12 cellular contexts compared by ENCODE assay signal in genomic region chr7:79933144-79933543, GRCh38.
"Had no signal": no experiment of that assay in that cellular context is flagged by ENCODE, and none has a peak within 500 bp of the region (broad histone marks: within the 10 kb centered on the region; RNA-seq: fewer than 3 reads in every experiment).

No MANE protein-coding gene starts in this region.

- H3K4me3 ChIP-seq: body of pancreas, lower lobe of right lung, skin epidermis, stomach, thoracic aorta had no signal

- H3K79me2 ChIP-seq: parathyroid adenoma had no signal

- H2AFZ ChIP-seq: parathyroid adenoma had no signal

- H3K9ac ChIP-seq: parathyroid adenoma had no signal

- H3K4me1 ChIP-seq: body of pancreas, lower lobe of right lung, parathyroid adenoma, stomach had no signal

- DNase-seq: activated CD4-positive, alpha-beta T cell treated with anti-CD3 and anti-CD28 coated beads, Interleukin-2, amount 50 U/mL, for 4 hours; activated CD4-positive, CD25-positive, alpha-beta regulatory T cell treated with anti-CD3 and anti-CD28 coated beads, Interleukin-2, amount 50 U/mL, for 72 hours; activated T-cell treated with anti-CD3 and anti-CD28 coated beads, Interleukin-2, amount 50 U/mL, for 24 hours; body of pancreas; endodermal cell; hippocampal formation; lower lobe of right lung; stimulated activated CD4-positive, alpha-beta T cell treated with anti-CD3 and anti-CD28 coated beads, Interleukin-4, amount 100 ng/mL, for 4 hours; stomach had no signal

- H3K27ac ChIP-seq: body of pancreas, lower lobe of right lung, parathyroid adenoma, skin epidermis, stomach, thoracic aorta had no signal

- H3K36me3 ChIP-seq: lower lobe of right lung, stomach, thoracic aorta had no signal

- H3K27me3 ChIP-seq: body of pancreas, stomach had no signal

- H3K9me3 ChIP-seq: body of pancreas, lower lobe of right lung, stomach, thoracic aorta had no signal

- ATAC-seq: body of pancreas, lower lobe of right lung had no signal
